8 cellular contexts compared by ENCODE assay signal in genomic region chr1:181858135-181858534, GRCh38.
"Had no signal": no experiment of that assay in that cellular context is flagged by ENCODE, and none has a peak within 500 bp of the region (broad histone marks: within the 10 kb centered on the region; RNA-seq: fewer than 3 reads in every experiment).

No MANE protein-coding gene starts in this region.

- H2AFZ ChIP-seq: GM23338 had no signal

- ATAC-seq: GM23338 had no signal

- H3K4me3 ChIP-seq: GM23338 had no signal

- FAIRE-seq: H1, H54, HTR-8/SVneo had no signal

- DNase-seq: H9, HCEC 1CT, IMR-90, KBM-7 had no signal

- H3K4me2 ChIP-seq: GM23338 had no signal
